3 cellular contexts compared by ENCODE assay signal in the genomic region with DNA sequence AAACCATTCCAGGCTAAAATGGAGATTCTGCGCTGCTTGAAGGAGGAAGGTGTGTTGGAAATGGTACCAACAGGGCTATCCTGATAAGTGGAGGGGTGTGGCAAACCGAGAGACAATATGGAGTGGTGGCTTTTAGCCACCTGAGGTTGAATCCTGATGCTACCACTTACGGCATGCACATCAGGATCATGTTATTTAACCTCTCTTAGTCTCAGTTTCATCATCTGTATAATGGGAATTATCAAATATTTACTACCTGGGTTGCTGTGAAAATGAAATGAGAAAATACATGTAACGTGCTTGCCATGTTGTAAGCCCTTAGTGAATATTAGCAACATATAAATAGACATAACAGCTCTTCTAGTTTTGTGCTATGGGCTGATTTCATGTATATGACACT.
TF ChIP-seq lines count a peak whose summit lies in the region.

No MANE protein-coding gene starts in this region.

TF ChIP-seq in SK-N-SH, 30 proteins besides CTCF, POLR2A, EP300 and RAD21 (continued from another document):
- TF ChIP-seq NFIC (IDR thresholded peaks at IDR 0.05; ENCODE audit: borderline replicate concordance) (no peak), JUND (IDR thresholded peaks at IDR 0.05) (no peak), RXRA (IDR thresholded peaks at IDR 0.05; ENCODE audit: borderline replicate concordance, low read depth) (no peak), POLR2AphosphoS5 (IDR thresholded peaks at IDR 0.05; ENCODE audit: low read depth, low read length) (no peak)
- TF ChIP-seq, protein P1, sequence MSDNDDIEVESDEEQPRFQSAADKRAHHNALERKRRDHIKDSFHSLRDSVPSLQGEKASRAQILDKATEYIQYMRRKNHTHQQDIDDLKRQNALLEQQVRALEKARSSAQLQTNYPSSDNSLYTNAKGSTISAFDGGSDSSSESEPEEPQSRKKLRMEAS (IDR thresholded peaks at IDR 0.05; ENCODE audit: low read depth): no peak

TF ChIP-seq in SK-N-SH treated with all-trans-retinoic acid at 6 μM for 48 hours, 23 proteins besides CTCF, POLR2A, EP300 and RAD21 (continued from another document):
- TF ChIP-seq, protein P2, sequence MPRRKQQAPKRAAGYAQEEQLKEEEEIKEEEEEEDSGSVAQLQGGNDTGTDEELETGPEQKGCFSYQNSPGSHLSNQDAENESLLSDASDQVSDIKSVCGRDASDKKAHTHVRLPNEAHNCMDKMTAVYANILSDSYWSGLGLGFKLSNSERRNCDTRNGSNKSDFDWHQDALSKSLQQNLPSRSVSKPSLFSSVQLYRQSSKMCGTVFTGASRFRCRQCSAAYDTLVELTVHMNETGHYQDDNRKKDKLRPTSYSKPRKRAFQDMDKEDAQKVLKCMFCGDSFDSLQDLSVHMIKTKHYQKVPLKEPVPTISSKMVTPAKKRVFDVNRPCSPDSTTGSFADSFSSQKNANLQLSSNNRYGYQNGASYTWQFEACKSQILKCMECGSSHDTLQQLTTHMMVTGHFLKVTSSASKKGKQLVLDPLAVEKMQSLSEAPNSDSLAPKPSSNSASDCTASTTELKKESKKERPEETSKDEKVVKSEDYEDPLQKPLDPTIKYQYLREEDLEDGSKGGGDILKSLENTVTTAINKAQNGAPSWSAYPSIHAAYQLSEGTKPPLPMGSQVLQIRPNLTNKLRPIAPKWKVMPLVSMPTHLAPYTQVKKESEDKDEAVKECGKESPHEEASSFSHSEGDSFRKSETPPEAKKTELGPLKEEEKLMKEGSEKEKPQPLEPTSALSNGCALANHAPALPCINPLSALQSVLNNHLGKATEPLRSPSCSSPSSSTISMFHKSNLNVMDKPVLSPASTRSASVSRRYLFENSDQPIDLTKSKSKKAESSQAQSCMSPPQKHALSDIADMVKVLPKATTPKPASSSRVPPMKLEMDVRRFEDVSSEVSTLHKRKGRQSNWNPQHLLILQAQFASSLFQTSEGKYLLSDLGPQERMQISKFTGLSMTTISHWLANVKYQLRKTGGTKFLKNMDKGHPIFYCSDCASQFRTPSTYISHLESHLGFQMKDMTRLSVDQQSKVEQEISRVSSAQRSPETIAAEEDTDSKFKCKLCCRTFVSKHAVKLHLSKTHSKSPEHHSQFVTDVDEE (CRISPR knock-in tag; IDR thresholded peaks at IDR 0.05): no peak
- TF ChIP-seq PPARA (CRISPR knock-in tag; IDR thresholded peaks at IDR 0.05; ENCODE audit: borderline replicate concordance) (no peak), TCF4 (CRISPR knock-in tag; IDR thresholded peaks at IDR 0.05; ENCODE audit: borderline replicate concordance) (no peak), ESRRG (CRISPR knock-in tag; IDR thresholded peaks at IDR 0.05) (no peak), GLIS3 (CRISPR knock-in tag; IDR thresholded peaks at IDR 0.05) (no peak), SNAI2 (CRISPR knock-in tag; IDR thresholded peaks at IDR 0.05) (no peak)
- TF ChIP-seq, protein P3, sequence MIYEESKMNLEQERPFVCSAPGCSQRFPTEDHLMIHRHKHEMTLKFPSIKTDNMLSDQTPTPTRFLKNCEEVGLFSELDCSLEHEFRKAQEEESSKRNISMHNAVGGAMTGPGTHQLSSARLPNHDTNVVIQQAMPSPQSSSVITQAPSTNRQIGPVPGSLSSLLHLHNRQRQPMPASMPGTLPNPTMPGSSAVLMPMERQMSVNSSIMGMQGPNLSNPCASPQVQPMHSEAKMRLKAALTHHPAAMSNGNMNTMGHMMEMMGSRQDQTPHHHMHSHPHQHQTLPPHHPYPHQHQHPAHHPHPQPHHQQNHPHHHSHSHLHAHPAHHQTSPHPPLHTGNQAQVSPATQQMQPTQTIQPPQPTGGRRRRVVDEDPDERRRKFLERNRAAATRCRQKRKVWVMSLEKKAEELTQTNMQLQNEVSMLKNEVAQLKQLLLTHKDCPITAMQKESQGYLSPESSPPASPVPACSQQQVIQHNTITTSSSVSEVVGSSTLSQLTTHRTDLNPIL (CRISPR knock-in tag; IDR thresholded peaks at IDR 0.05; ENCODE audit: low read depth): no peak

TF ChIP-seq in HCT116, 20 proteins besides CTCF, POLR2A, EP300 and RAD21 (continued from another document):
- TF ChIP-seq, protein P4, sequence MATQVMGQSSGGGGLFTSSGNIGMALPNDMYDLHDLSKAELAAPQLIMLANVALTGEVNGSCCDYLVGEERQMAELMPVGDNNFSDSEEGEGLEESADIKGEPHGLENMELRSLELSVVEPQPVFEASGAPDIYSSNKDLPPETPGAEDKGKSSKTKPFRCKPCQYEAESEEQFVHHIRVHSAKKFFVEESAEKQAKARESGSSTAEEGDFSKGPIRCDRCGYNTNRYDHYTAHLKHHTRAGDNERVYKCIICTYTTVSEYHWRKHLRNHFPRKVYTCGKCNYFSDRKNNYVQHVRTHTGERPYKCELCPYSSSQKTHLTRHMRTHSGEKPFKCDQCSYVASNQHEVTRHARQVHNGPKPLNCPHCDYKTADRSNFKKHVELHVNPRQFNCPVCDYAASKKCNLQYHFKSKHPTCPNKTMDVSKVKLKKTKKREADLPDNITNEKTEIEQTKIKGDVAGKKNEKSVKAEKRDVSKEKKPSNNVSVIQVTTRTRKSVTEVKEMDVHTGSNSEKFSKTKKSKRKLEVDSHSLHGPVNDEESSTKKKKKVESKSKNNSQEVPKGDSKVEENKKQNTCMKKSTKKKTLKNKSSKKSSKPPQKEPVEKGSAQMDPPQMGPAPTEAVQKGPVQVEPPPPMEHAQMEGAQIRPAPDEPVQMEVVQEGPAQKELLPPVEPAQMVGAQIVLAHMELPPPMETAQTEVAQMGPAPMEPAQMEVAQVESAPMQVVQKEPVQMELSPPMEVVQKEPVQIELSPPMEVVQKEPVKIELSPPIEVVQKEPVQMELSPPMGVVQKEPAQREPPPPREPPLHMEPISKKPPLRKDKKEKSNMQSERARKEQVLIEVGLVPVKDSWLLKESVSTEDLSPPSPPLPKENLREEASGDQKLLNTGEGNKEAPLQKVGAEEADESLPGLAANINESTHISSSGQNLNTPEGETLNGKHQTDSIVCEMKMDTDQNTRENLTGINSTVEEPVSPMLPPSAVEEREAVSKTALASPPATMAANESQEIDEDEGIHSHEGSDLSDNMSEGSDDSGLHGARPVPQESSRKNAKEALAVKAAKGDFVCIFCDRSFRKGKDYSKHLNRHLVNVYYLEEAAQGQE (IDR thresholded peaks at IDR 0.05; ENCODE audit: low read depth): no peak
- TF ChIP-seq ZNF274 (IDR thresholded peaks at IDR 0.05; ENCODE audit: low read depth, low read length): no peak
- TF ChIP-seq, protein P1 (IDR thresholded peaks at IDR 0.05): no peak
